ENCODE assay signal across 20 cellular contexts in genomic region chr6:74755748-74756147, GRCh38.
DNase-seq lines count a peak whose midpoint lies in the region; ATAC-seq, FAIRE-seq and TF ChIP-seq lines count a peak whose summit lies in the region.
"Had no signal": no experiment of that assay in that cellular context is flagged by ENCODE, and none has a peak within 500 bp of the region (broad histone marks: within the 10 kb centered on the region; RNA-seq: fewer than 3 reads in every experiment).

No MANE protein-coding gene starts in this region.

- peaks cover 5% of the 10 kb centered on the region for H3K4me1 Mint-ChIP-seq in astrocyte (ENCODE audit: low read depth, unreplicated experiment)
- H3K4me1 Mint-ChIP-seq in osteocyte (ENCODE audit: unreplicated experiment) = peaks cover 56% of the 10 kb centered on the region

- no peaks in the 10 kb centered on the region for H3K9me3 ChIP-seq in astrocyte (ENCODE audit: insufficient read depth, low read depth, low read length)
- H3K9me3 ChIP-seq: BLaER1 had no signal

- no peak overlapping the region for H3K9ac ChIP-seq in astrocyte (ENCODE audit: low read length)
- H3K9ac ChIP-seq: BLaER1 had no signal

- H3K36me3 ChIP-seq in astrocyte (ENCODE audit: insufficient read depth, low read length) = no peaks in the 10 kb centered on the region
- H3K36me3 ChIP-seq: BLaER1 had no signal

- TF ChIP-seq CTCF in astrocyte (IDR thresholded peaks at IDR 0.05; ENCODE audit: insufficient read depth, low read depth, low read length) (no peak), osteocyte (IDR thresholded peaks at IDR 0.05) (no peak)

- no peak overlapping the region for H3K4me2 ChIP-seq in astrocyte (ENCODE audit: low read length)
- H3K4me2 ChIP-seq: BLaER1 had no signal

- no peak overlapping the region for H3K4me3 Mint-ChIP-seq in astrocyte (ENCODE audit: unreplicated experiment)
- no peak overlapping the region for H3K4me3 Mint-ChIP-seq in osteocyte (ENCODE audit: unreplicated experiment)
- H3K4me3 Mint-ChIP-seq: CD8-positive, alpha-beta T cell had no signal

- no peak for FAIRE-seq in astrocyte (lab: Jason Lieb, UNC)
- FAIRE-seq: GM12878, H1 had no signal

- no peaks in the 10 kb centered on the region for H4K20me1 ChIP-seq in astrocyte (ENCODE audit: insufficient read depth, low read length)
- H4K20me1 ChIP-seq: BLaER1 had no signal

- no peaks in the 10 kb centered on the region for H3K4me1 ChIP-seq in astrocyte (ENCODE audit: insufficient read depth, low read length)
- H3K4me1 ChIP-seq: BLaER1 had no signal

- H3K36me3 Mint-ChIP-seq in astrocyte (ENCODE audit: low read depth, unreplicated experiment) = no peaks in the 10 kb centered on the region
- H3K36me3 Mint-ChIP-seq in osteocyte (ENCODE audit: unreplicated experiment) = peaks cover 2% of the 10 kb centered on the region
- H3K36me3 Mint-ChIP-seq: CD8-positive, alpha-beta T cell had no signal

- H3K27ac Mint-ChIP-seq in astrocyte (ENCODE audit: unreplicated experiment) (no peak overlapping the region), osteocyte (ENCODE audit: unreplicated experiment) (peak overlapping the region; percentile 69)
- H3K27ac Mint-ChIP-seq: CD8-positive, alpha-beta T cell had no signal

- H3K27me3 Mint-ChIP-seq in astrocyte (ENCODE audit: low read depth, unreplicated experiment) = no peaks in the 10 kb centered on the region
- H3K27me3 Mint-ChIP-seq in osteocyte (ENCODE audit: unreplicated experiment) = no peaks in the 10 kb centered on the region

- H3K27me3 ChIP-seq in astrocyte (ENCODE audit: insufficient read depth, low read length) = no peaks in the 10 kb centered on the region
- H3K27me3 ChIP-seq: BLaER1 had no signal

- no peak overlapping the region for H3K4me3 ChIP-seq in astrocyte (ENCODE audit: insufficient read depth, low read depth, low read length)
- H3K4me3 ChIP-seq: BLaER1, GM12878, SK-N-MC had no signal

- no peak for ATAC-seq in HG03196 (IDR thresholded peaks at IDR 0.05; ENCODE audit: unreplicated experiment)
- ATAC-seq: CD8-positive, alpha-beta T cell; GM12878; HCT116 had no signal

- DNase-seq in astrocyte (ENCODE audit: low read depth) (peak; percentile 4), fibroblast of gingiva (ENCODE audit: low read depth) (peak; percentile 19), osteocyte (ENCODE audit: extremely low spot score, unreplicated experiment) (no peak), cerebellar cortex (ENCODE audit: low spot score) (no peak), KG1 (lab: John Stamatoyannopoulos, UW) (no peak), pons (ENCODE audit: low spot score) (no peak)
- DNase-seq: DND-41, IMR-90, NCI-H187 treated with DMSO at 0.1 percent for 48 hours, NCI-H2107, NCI-H69, SHP77 treated with DMSO at 0.1 percent for 48 hours had no signal

- H3K27ac ChIP-seq in astrocyte (ENCODE audit: low read depth, low read length) = no peak overlapping the region
- H3K27ac ChIP-seq: BLaER1, RWPE1, SK-N-MC had no signal

- H3K9me3 Mint-ChIP-seq in astrocyte (ENCODE audit: unreplicated experiment) = peaks cover 4% of the 10 kb centered on the region
- H3K9me3 Mint-ChIP-seq in osteocyte (ENCODE audit: unreplicated experiment) = peaks cover 6% of the 10 kb centered on the region
- H3K9me3 Mint-ChIP-seq: CD8-positive, alpha-beta T cell had no signal

- H2AFZ ChIP-seq in astrocyte (ENCODE audit: low read depth, low read length) = no peak overlapping the region

- no peaks in the 10 kb centered on the region for H3K79me2 ChIP-seq in astrocyte (ENCODE audit: insufficient read depth, low read length)

Comparison
In these comparisons a context has a peak if more than half of its experiments do, and no peak if none do; other contexts are left out.
1. DNase-seq: peak in astrocyte (single experiment) and fibroblast of gingiva (single experiment); none in osteocyte (single experiment), cerebellar cortex (single experiment), KG1 (single experiment) and pons (single experiment).